ENCODE assay signal across 21 cellular contexts in the genomic region with DNA sequence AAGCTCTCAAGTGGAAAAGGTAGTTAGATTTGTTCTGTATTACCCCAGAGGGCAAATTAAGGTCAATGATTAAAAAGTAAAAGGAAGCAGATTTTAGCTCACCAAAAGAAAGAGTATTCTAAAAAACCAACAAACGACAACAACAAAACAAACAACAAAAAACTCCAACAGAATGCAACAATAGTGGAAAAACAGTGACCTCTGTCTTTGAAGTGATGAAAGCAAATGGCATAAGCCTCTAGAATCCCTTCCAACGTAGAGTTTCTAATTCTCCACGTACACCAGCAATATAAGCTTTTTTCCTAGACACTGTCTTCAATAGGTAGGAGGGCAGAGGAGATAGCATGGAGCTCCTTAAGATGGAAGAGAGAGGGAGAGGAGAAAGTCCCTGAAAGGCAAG.
"Had no signal": no experiment of that assay in that cellular context is flagged by ENCODE, and none has a peak within 500 bp of the region (broad histone marks: within the 10 kb centered on the region; RNA-seq: fewer than 3 reads in every experiment).

No MANE protein-coding gene starts in this region.

- H3K36me3 ChIP-seq: MG63, WERI-Rb-1 had no signal

- H3K4me3 ChIP-seq: MG63, PC-9 had no signal

- H3K4me2 ChIP-seq: PC-9 had no signal

- H3K9me3 ChIP-seq: MG63 had no signal

- DNase-seq: activated CD4-positive, alpha-beta T cell treated with anti-CD3 and anti-CD28 coated beads for 36 hours; activated CD4-positive, alpha-beta T cell treated with anti-CD3 and anti-CD28 coated beads, Interleukin-2, amount 50 U/mL, for 1 hour; activated CD8-positive, alpha-beta memory T cell treated with anti-CD3 and anti-CD28 coated beads, Interleukin-2, amount 50 U/mL, for 4 hours; activated CD8-positive, alpha-beta T cell treated with anti-CD3 and anti-CD28 coated beads for 36 hours; activated gamma-delta T cell treated with Interleukin-2 at 50 U/mL for 16 hours; activated naive CD4-positive, alpha-beta T cell treated with anti-CD3 and anti-CD28 coated beads, Interleukin-2, amount 10 ng/mL, durations not matched to agents 7 days and 5 days; activated naive CD8-positive, alpha-beta T cell treated with anti-CD3 and anti-CD28 coated beads for 36 hours; activated T-cell treated with anti-CD3 and anti-CD28 coated beads, Interleukin-2, amount 50 U/mL, for 72 hours; caudate nucleus; MG63; MV-4-11; NCI-H1092 treated with DMSO at 0.1 percent for 48 hours; NCI-H1417 treated with DMSO at 0.1 percent for 48 hours; NCI-H1694 treated with DMSO at 0.1 percent for 48 hours; NCI-H2029 treated with DMSO at 0.1 percent for 48 hours; NCI-H69; PC-9; SIG-M5; T-cell; T-helper 2 cell; WERI-Rb-1 had no signal

- H3K27ac ChIP-seq: PC-9, WERI-Rb-1 had no signal

- H2AFZ ChIP-seq: PC-9 had no signal

- H3K27me3 ChIP-seq: MG63 had no signal
